ENCODE assay signal across 8 cellular contexts in the genomic region with DNA sequence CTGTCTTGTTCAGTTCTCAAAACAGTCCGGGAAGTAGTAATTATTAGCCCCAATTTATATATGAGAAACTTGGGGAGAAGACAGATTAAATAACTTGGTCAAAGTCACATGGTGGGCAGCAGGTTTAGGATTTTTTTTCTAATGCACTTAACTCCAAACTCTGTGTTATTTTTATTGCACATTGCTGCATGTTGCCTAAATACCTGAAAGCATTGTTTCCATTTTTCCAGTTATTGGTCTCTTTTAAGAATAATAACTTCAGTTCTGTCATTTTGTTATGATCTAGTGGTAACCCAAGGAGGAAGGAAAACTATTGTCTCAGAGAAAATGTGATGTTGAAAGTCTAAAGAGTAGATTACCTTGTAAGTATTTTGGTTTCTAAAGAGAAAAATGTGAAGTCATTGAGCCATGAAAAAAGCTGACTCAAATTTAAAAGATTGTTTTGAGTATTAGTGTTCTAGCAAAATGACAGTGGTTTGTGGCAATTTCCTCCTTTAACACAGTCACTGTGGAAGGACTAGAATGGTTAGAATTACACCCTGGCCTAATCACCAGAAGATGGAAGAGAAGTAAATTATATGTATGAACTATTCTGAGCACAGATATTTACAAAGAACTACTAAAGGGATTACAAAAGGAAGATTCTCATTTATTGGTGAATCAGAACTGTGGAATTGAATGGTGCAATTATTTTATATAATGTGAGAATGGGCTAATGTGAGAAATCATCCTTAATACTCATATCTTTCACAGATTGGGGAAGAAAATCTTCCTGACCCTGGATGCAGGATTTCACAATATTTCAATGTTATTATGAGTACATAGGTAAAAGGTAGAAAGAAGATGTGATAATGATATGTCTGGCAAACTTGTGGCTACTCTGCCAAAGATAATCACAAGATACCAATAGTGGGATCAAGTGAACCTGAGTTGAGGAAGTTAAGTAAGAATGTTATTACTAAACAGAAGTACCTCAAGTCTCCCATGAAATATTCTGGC. TPM values are rescaled to one million over a fixed set of nuclear protein-coding genes. Genes with fewer than 3 reads are reported as not detected.
A peak's percentile ranks its signal among the peaks of the same experiment; 100 is the strongest.
DNase-seq lines count a peak whose midpoint lies in the region; ATAC-seq, FAIRE-seq and TF ChIP-seq lines count a peak whose summit lies in the region.
"Had no signal": no experiment of that assay in that cellular context is flagged by ENCODE, and none has a peak within 500 bp of the region (broad histone marks: within the 10 kb centered on the region; RNA-seq: fewer than 3 reads in every experiment).

No MANE protein-coding gene starts in this region.

- WGBS in spleen, 5 donors = 86 to 95% (median 90%) methylated on average over 1 of the region's 1 CpG

- H3K9me3 ChIP-seq in spleen = no peaks in the 10 kb centered on the region

- peak overlapping the region in 7 of 8 donors; percentile 45 to 86 (median 78) for H3K27ac ChIP-seq in spleen

- peak overlapping the region in 1 of 8 donors; percentile 48 for H3K4me3 ChIP-seq in spleen

- peak; percentile 92 for ATAC-seq in GM19043 (IDR thresholded peaks at IDR 0.05; ENCODE audit: low read depth, unreplicated experiment)
- ATAC-seq in HG02981 (IDR thresholded peaks at IDR 0.05; ENCODE audit: unreplicated experiment) = peak; percentile 90
- ATAC-seq: HepG2 had no signal

- H3K4me1 ChIP-seq in spleen = peaks cover 0 to 20% (median 0%) of the 10 kb centered on the region in 6 donors

- intact Hi-C loops in spleen (cut with DNase I; ENCODE audit: low total_unique reads) = no loop called here

- no peak for TF ChIP-seq CTCF in spleen (IDR thresholded peaks at IDR 0.05 in 8 of 11, conservative IDR thresholded peaks at IDR 0.05 in 3 of 11)

- no peaks in the 10 kb centered on the region for H3K36me3 ChIP-seq in spleen

- TF ChIP-seq POLR2A in spleen (IDR thresholded peaks at IDR 0.05) = no peak

- FAIRE-seq in RCC 7860 (lab: Jason Lieb, UNC) = peak; percentile 93
- FAIRE-seq: HepG2 had no signal

- peak; percentile 62 for DNase-seq in RCC 7860 (ENCODE audit: low spot score)
- no peak for DNase-seq in spleen
- DNase-seq in effector CD4-positive, alpha-beta T cell = no peak
- DNase-seq in activated gamma-delta T cell (lab: John Stamatoyannopoulos, UW) = no peak
- no peak for DNase-seq in DMS153 treated with DMSO at 0.1 percent for 48 hours (lab: John Stamatoyannopoulos, UW; ENCODE audit: unreplicated experiment)

- H3K27me3 ChIP-seq in spleen (replicated peaks in 1 of 7) = no peaks in the 10 kb centered on the region

RNA-seq across cellular contexts. Expression of a gene that starts 21.7 kb away (rescaled TPM):
- 10 to 100 TPM in 2 of 7 donors, 1 to 10 TPM in 1, under 1 TPM in 4; 0.28 to 28.4 (median 0.94) TPM for total RNA-seq in spleen
- 1 to 10 TPM in 1 of 3 donors, under 1 TPM in 2; 0.59 to 3.7 (median 0.61) TPM for polyA plus RNA-seq in spleen
